Comparison of ENCODE assay signal across 20 cellular contexts in the genomic region with DNA sequence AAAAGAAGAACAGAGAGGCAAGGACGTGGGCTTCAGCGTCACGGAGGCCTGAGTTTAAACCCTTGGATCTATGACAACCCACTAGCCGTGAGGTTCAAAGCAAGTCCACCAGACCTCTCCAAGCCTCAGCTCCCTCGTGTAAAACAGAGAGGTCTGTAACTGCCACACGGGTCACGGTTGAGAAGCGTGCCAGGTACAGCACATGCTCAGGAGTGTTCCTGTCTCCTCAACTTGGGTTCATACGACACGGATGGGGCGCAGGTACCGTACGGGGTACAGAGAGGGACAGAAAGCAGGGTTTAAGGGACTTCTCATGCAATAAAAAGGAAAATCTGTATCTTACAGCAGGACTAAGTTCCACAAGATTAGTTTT.
DNase-seq lines count a peak whose midpoint lies in the region; ATAC-seq and TF ChIP-seq lines count a peak whose summit lies in the region.
"Had no signal": no experiment of that assay in that cellular context is flagged by ENCODE, and none has a peak within 500 bp of the region (broad histone marks: within the 10 kb centered on the region; RNA-seq: fewer than 3 reads in every experiment).

No MANE protein-coding gene starts in this region.

- no peak overlapping the region for H3K4me3 Mint-ChIP-seq in progenitor cell of endocrine pancreas (ENCODE audit: low read depth)
- H3K4me3 Mint-ChIP-seq: activated naive CD4-positive, alpha-beta T cell treated with anti-CD3 and anti-CD28 coated beads for 36 hours; activated T-cell treated with anti-CD3 and anti-CD28 coated beads, Interleukin-2, amount 50 U/mL, for 4 hours; B cell; immature natural killer cell had no signal

- peak overlapping the region; percentile 0 to 78 for H3K27ac ChIP-seq in right atrium auricular region
- no peak overlapping the region for H3K27ac ChIP-seq in right cardiac atrium (ENCODE audit: low read length)
- H3K27ac ChIP-seq in gastroesophageal sphincter: peak overlapping the region; percentile 60 to 91 (median 85)
- H3K27ac ChIP-seq in urinary bladder (ENCODE audit: low read depth): peak overlapping the region; percentile 53

- peaks cover 10% of the 10 kb centered on the region for H3K4me1 Mint-ChIP-seq in progenitor cell of endocrine pancreas (ENCODE audit: low read depth)
- H3K4me1 Mint-ChIP-seq: B cell, immature natural killer cell had no signal

- no peaks in the 10 kb centered on the region for H3K27me3 Mint-ChIP-seq in progenitor cell of endocrine pancreas

- no peaks in the 10 kb centered on the region for H3K9me3 Mint-ChIP-seq in progenitor cell of endocrine pancreas (ENCODE audit: low read depth)
- H3K9me3 Mint-ChIP-seq: activated naive CD4-positive, alpha-beta T cell treated with anti-CD3 and anti-CD28 coated beads for 36 hours; activated T-cell treated with anti-CD3 and anti-CD28 coated beads, Interleukin-2, amount 50 U/mL, for 4 hours; immature natural killer cell had no signal

- H3K36me3 ChIP-seq in right atrium auricular region (no peaks in the 10 kb centered on the region), gastroesophageal sphincter (no peaks in the 10 kb centered on the region), urinary bladder (ENCODE audit: insufficient read depth) (no peaks in the 10 kb centered on the region)
- H3K36me3 ChIP-seq: ovary had no signal

- TF ChIP-seq CTCF in right atrium auricular region (IDR thresholded peaks at IDR 0.05) (no peak), gastroesophageal sphincter (IDR thresholded peaks at IDR 0.05) (no peak), progenitor cell of endocrine pancreas (IDR thresholded peaks at IDR 0.05; ENCODE audit: unreplicated experiment) (no peak)

- H3K9me3 ChIP-seq in right atrium auricular region (no peaks in the 10 kb centered on the region), right cardiac atrium (ENCODE audit: control insufficient read depth, low read length) (no peaks in the 10 kb centered on the region), gastroesophageal sphincter (no peaks in the 10 kb centered on the region)
- H3K9me3 ChIP-seq: ovary had no signal

- no peak for TF ChIP-seq POLR2A in gastroesophageal sphincter (IDR thresholded peaks at IDR 0.05)

- ATAC-seq in right cardiac atrium (no peak), gastroesophageal sphincter (no peak)
- ATAC-seq: activated T-cell treated with anti-CD3 and anti-CD28 coated beads, Interleukin-2, amount 50 U/mL, for 4 hours had no signal

- H3K4me1 ChIP-seq in right atrium auricular region: peaks cover 0 to 24% of the 10 kb centered on the region in 2 donors
- peaks cover 5% of the 10 kb centered on the region for H3K4me1 ChIP-seq in right cardiac atrium (ENCODE audit: control insufficient read depth, insufficient read depth, low read length)
- H3K4me1 ChIP-seq in gastroesophageal sphincter: peaks cover 0 to 59% (median 9%) of the 10 kb centered on the region in 3 donors
- H3K4me1 ChIP-seq in urinary bladder (ENCODE audit: insufficient read depth): peaks cover 2% of the 10 kb centered on the region

- H3K4me3 ChIP-seq in right atrium auricular region (no peak overlapping the region), right cardiac atrium (ENCODE audit: low read length) (no peak overlapping the region), gastroesophageal sphincter (no peak overlapping the region), urinary bladder (ENCODE audit: low read depth, low read length) (no peak overlapping the region)
- H3K4me3 ChIP-seq: ovary had no signal

- peak overlapping the region; percentile 88 for H3K27ac Mint-ChIP-seq in progenitor cell of endocrine pancreas
- H3K27ac Mint-ChIP-seq: activated naive CD4-positive, alpha-beta T cell treated with anti-CD3 and anti-CD28 coated beads for 36 hours; B cell had no signal

- WGBS in right cardiac atrium: 77% methylated on average over 13 of the region's 13 CpGs
- 42 to 44% methylated on average over 7 to 9 of the region's 13 CpGs for WGBS in gastroesophageal sphincter (ENCODE audit: low coverage in 1 of 2), 2 donors
- 44% methylated on average over 13 of the region's 13 CpGs for WGBS in urinary bladder

- DNase-seq in right atrium auricular region (ENCODE audit: low spot score) (no peak), right cardiac atrium (no peak), progenitor cell of endocrine pancreas (ENCODE audit: low spot score, unreplicated experiment) (no peak), epidermal melanocyte (ENCODE audit: insufficient read length, low spot score) (no peak), NCI-H187 treated with DMSO at 0.1 percent for 48 hours (lab: John Stamatoyannopoulos, UW) (no peak)
- DNase-seq in activated CD4-positive, alpha-beta T cell treated with anti-CD3 and anti-CD28 coated beads for 1 hour: no peak
- DNase-seq: activated CD4-positive, CD25-positive, alpha-beta regulatory T cell; activated naive CD4-positive, alpha-beta T cell treated with anti-CD3 and anti-CD28 coated beads for 36 hours; activated T-cell treated with anti-CD3 and anti-CD28 coated beads, Interleukin-2, amount 50 U/mL, for 4 hours; anterior cingulate cortex; immature natural killer cell; NCI-H1417; NCI-H524; ovary; small intestine; stimulated activated CD4-positive, alpha-beta T cell treated with anti-CD3 and anti-CD28 coated beads, Interleukin-4, amount 100 ng/mL, for 24 hours; T-helper 9 cell had no signal

- intact Hi-C loops in right cardiac atrium (cut with DNase I): no loop called here

- no peaks in the 10 kb centered on the region for H3K27me3 ChIP-seq in right atrium auricular region
- H3K27me3 ChIP-seq in right cardiac atrium (ENCODE audit: control insufficient read depth, insufficient read depth): no peaks in the 10 kb centered on the region
- no peaks in the 10 kb centered on the region for H3K27me3 ChIP-seq in gastroesophageal sphincter
- H3K27me3 ChIP-seq: ovary had no signal

- H3K36me3 Mint-ChIP-seq in progenitor cell of endocrine pancreas (ENCODE audit: insufficient read depth): peaks cover 5% of the 10 kb centered on the region
- H3K36me3 Mint-ChIP-seq: immature natural killer cell had no signal

- TF ChIP-seq EP300 in gastroesophageal sphincter (IDR thresholded peaks at IDR 0.05): no peak
